ENCODE assay signal across 14 cellular contexts in the genomic region with DNA sequence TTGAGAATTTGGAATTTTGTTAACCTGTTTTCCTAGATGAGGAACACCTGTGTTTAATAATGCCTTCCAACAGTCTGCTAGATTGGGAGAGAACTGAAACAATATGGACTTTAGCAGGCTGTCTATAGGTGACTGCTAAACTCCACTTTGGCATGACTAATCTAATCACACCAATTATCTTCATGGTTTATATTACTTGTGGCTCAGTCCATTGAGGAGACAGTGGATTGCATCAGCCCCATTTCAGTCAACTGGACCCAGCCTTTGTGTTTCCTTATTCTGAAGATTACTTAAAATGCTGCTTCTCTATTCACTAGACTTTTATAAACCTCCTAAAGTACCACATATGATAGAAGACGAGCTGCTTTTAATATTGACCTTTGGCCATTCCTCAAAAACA.
DNase-seq lines count a peak whose midpoint lies in the region; ATAC-seq and TF ChIP-seq lines count a peak whose summit lies in the region.
"Had no signal": no experiment of that assay in that cellular context is flagged by ENCODE, and none has a peak within 500 bp of the region (broad histone marks: within the 10 kb centered on the region; RNA-seq: fewer than 3 reads in every experiment).

No MANE protein-coding gene starts in this region.

- no peak for ATAC-seq in HG03439 (IDR thresholded peaks at IDR 0.05; ENCODE audit: unreplicated experiment)
- ATAC-seq in GM19397 (IDR thresholded peaks at IDR 0.05; ENCODE audit: unreplicated experiment), result no peak
- no peak for ATAC-seq in HG03457 (IDR thresholded peaks at IDR 0.05; ENCODE audit: unreplicated experiment)

- H3K4me3 ChIP-seq in HUES48 (ENCODE audit: low read depth, low read length) (no peak overlapping the region), foreskin fibroblast (ENCODE audit: low read depth in 1 of 2, low read length in 2 of 2) (no peak overlapping the region)
- H3K4me3 ChIP-seq: ascending aorta, sigmoid colon, tibial nerve had no signal

- H3K27ac ChIP-seq in HUES48 (ENCODE audit: low read depth, low read length), result peak overlapping the region; percentile 21
- H3K27ac ChIP-seq: ascending aorta, sigmoid colon, tibial nerve, WERI-Rb-1 had no signal

- no peak overlapping the region for H3K9ac ChIP-seq in HUES48 (ENCODE audit: low read depth, low read length)

- no peaks in the 10 kb centered on the region for H3K27me3 ChIP-seq in HUES48 (ENCODE audit: control insufficient read depth, insufficient read depth, low read length)
- H3K27me3 ChIP-seq: ascending aorta, sigmoid colon, tibial nerve had no signal

- no peak for TF ChIP-seq CTCF in foreskin fibroblast (IDR thresholded peaks at IDR 0.05; ENCODE audit: low read depth, low read length)

- no peaks in the 10 kb centered on the region for H3K9me3 ChIP-seq in HUES48 (ENCODE audit: control insufficient read depth, insufficient read depth, low read length)

- DNase-seq in A172 (ENCODE audit: low spot score) (peak; percentile 18), SKM-1 (lab: John Stamatoyannopoulos, UW; ENCODE audit: unreplicated experiment) (peak; percentile 23), foreskin fibroblast (peak; percentile 37 to 68), HuH-7.5 (ENCODE audit: low spot score) (no peak)
- DNase-seq: DMS79, NCI-H187, sigmoid colon had no signal

- H3K4me1 ChIP-seq in HUES48 (ENCODE audit: control insufficient read depth, insufficient read depth, low read length), result peaks cover 13% of the 10 kb centered on the region
- H3K4me1 ChIP-seq: sigmoid colon had no signal

- no peaks in the 10 kb centered on the region for H3K36me3 ChIP-seq in HUES48 (ENCODE audit: control insufficient read depth, insufficient read depth, low read length)
- H3K36me3 ChIP-seq: ascending aorta, sigmoid colon, tibial nerve, WERI-Rb-1 had no signal
